24 cellular contexts compared by ENCODE assay signal in genomic region chr13:40765602-40766001, GRCh38. TPM values are rescaled to one million over a fixed set of nuclear protein-coding genes. Genes with fewer than 3 reads are reported as not detected.
DNase-seq lines count a peak whose midpoint lies in the region; ATAC-seq and TF ChIP-seq lines count a peak whose summit lies in the region.
"Had no signal": no experiment of that assay in that cellular context is flagged by ENCODE, and none has a peak within 500 bp of the region (broad histone marks: within the 10 kb centered on the region; RNA-seq: fewer than 3 reads in every experiment).

No MANE protein-coding gene starts in this region.

- no peak for TF ChIP-seq POLR2A in esophagus squamous epithelium (IDR thresholded peaks at IDR 0.05)

- H3K4me1 Mint-ChIP-seq in activated T-cell treated with anti-CD3 and anti-CD28 coated beads, Interleukin-2, amount 50 U/mL, for 24 hours (ENCODE audit: low read depth), result peaks cover 63% of the 10 kb centered on the region
- peaks cover 58% of the 10 kb centered on the region for H3K4me1 Mint-ChIP-seq in activated T-cell treated with anti-CD3 and anti-CD28 coated beads, Interleukin-2, amount 50 U/mL, for 72 hours (ENCODE audit: low read depth)
- H3K4me1 Mint-ChIP-seq in activated T-helper 17 cell treated with anti-CD3 and anti-CD28 coated beads, Interleukin-2, amount 50 U/mL, for 72 hours, result peaks cover 25% of the 10 kb centered on the region

- peaks cover 72% of the 10 kb centered on the region for H3K4me1 ChIP-seq in Karpas-422 (ENCODE audit: low read length)
- H3K4me1 ChIP-seq in osteoblast (ENCODE audit: insufficient read depth, low read length), result peaks cover 16% of the 10 kb centered on the region
- H3K4me1 ChIP-seq in esophagus squamous epithelium, result peaks cover 0 to 14% (median 9%) of the 10 kb centered on the region in 3 donors
- H3K4me1 ChIP-seq: SJCRH30 had no signal

- no peak overlapping the region for H3K4me3 ChIP-seq in Karpas-422 (ENCODE audit: low read length)
- H3K4me3 ChIP-seq in osteoblast (ENCODE audit: insufficient read depth, low read length), result no peak overlapping the region
- H3K4me3 ChIP-seq in esophagus squamous epithelium, result no peak overlapping the region
- H3K4me3 ChIP-seq: A549, GM23338, HAP-1, SJCRH30 had no signal

- no peak overlapping the region for H3K9ac ChIP-seq in Karpas-422 (ENCODE audit: low read length)

- H3K9me2 ChIP-seq in Karpas-422 (replicated peaks; ENCODE audit: insufficient read depth, low read length), result no peaks in the 10 kb centered on the region

- H3K36me3 ChIP-seq in Karpas-422 (ENCODE audit: insufficient read depth, low read length), result peaks cover 17% of the 10 kb centered on the region
- H3K36me3 ChIP-seq in osteoblast (ENCODE audit: insufficient read depth, low read length), result peaks cover 10% of the 10 kb centered on the region
- peaks cover 0 to 54% (median 0%) of the 10 kb centered on the region in 3 donors for H3K36me3 ChIP-seq in esophagus squamous epithelium

- WGBS in esophagus squamous epithelium, 2 donors, result 92 to 94% methylated on average over 1 of the region's 1 CpG

- H3K4me3 Mint-ChIP-seq in activated T-cell treated with anti-CD3 and anti-CD28 coated beads, Interleukin-2, amount 50 U/mL, for 24 hours, result no peak overlapping the region
- no peak overlapping the region for H3K4me3 Mint-ChIP-seq in activated T-cell treated with anti-CD3 and anti-CD28 coated beads, Interleukin-2, amount 50 U/mL, for 72 hours
- peak overlapping the region; percentile 52 for H3K4me3 Mint-ChIP-seq in activated T-helper 17 cell treated with anti-CD3 and anti-CD28 coated beads, Interleukin-2, amount 50 U/mL, for 72 hours
- H3K4me3 Mint-ChIP-seq: B cell, CD14-positive monocyte, GM23338 had no signal

- intact Hi-C loops in esophagus squamous epithelium (cut with DNase I), result no loop called here

- H3K9me3 ChIP-seq in Karpas-422 (ENCODE audit: low read length) (no peaks in the 10 kb centered on the region), osteoblast (ENCODE audit: low read depth, low read length) (no peaks in the 10 kb centered on the region), esophagus squamous epithelium (no peaks in the 10 kb centered on the region)
- H3K9me3 ChIP-seq: A549, HAP-1, SJCRH30 had no signal

- peaks cover 65% of the 10 kb centered on the region for H3K36me3 Mint-ChIP-seq in activated T-cell treated with anti-CD3 and anti-CD28 coated beads, Interleukin-2, amount 50 U/mL, for 24 hours (ENCODE audit: low read depth)
- peaks cover 2 to 9% of the 10 kb centered on the region in 2 donors for H3K36me3 Mint-ChIP-seq in activated T-cell treated with anti-CD3 and anti-CD28 coated beads, Interleukin-2, amount 50 U/mL, for 72 hours (ENCODE audit: insufficient read depth in 2 of 2)
- peaks cover 73% of the 10 kb centered on the region for H3K36me3 Mint-ChIP-seq in activated T-helper 17 cell treated with anti-CD3 and anti-CD28 coated beads, Interleukin-2, amount 50 U/mL, for 72 hours (ENCODE audit: low read depth)

- H4K20me1 ChIP-seq in Karpas-422 (ENCODE audit: insufficient read depth, low read depth, low read length) (no peaks in the 10 kb centered on the region), osteoblast (ENCODE audit: insufficient read depth, low read length) (no peaks in the 10 kb centered on the region)

- H3K27me3 ChIP-seq in Karpas-422 (ENCODE audit: low read length), result no peaks in the 10 kb centered on the region
- no peaks in the 10 kb centered on the region for H3K27me3 ChIP-seq in osteoblast (ENCODE audit: insufficient read depth, low read length)
- no peaks in the 10 kb centered on the region for H3K27me3 ChIP-seq in esophagus squamous epithelium
- H3K27me3 ChIP-seq: SJCRH30 had no signal

- H3K27ac ChIP-seq in Karpas-422 (ENCODE audit: low read length), result peak overlapping the region; percentile 96
- H3K27ac ChIP-seq in osteoblast (ENCODE audit: low read depth, low read length), result peak overlapping the region; percentile 52
- no peak overlapping the region for H3K27ac ChIP-seq in esophagus squamous epithelium
- H3K27ac ChIP-seq: A549, HL-60, SJCRH30 had no signal

- TF ChIP-seq CTCF in osteoblast (IDR thresholded peaks at IDR 0.05; ENCODE audit: extremely low read depth, low read depth, low read length) (no peak), esophagus squamous epithelium (IDR thresholded peaks at IDR 0.05) (no peak)

- no peaks in the 10 kb centered on the region for H3K27me3 Mint-ChIP-seq in activated T-cell treated with anti-CD3 and anti-CD28 coated beads, Interleukin-2, amount 50 U/mL, for 24 hours
- H3K27me3 Mint-ChIP-seq in activated T-cell treated with anti-CD3 and anti-CD28 coated beads, Interleukin-2, amount 50 U/mL, for 72 hours (ENCODE audit: low read depth), result no peaks in the 10 kb centered on the region
- H3K27me3 Mint-ChIP-seq in activated T-helper 17 cell treated with anti-CD3 and anti-CD28 coated beads, Interleukin-2, amount 50 U/mL, for 72 hours, result no peaks in the 10 kb centered on the region
- H3K27me3 Mint-ChIP-seq: B cell had no signal

- DNase-seq in activated T-cell treated with anti-CD3 and anti-CD28 coated beads, Interleukin-2, amount 50 U/mL, for 24 hours, result no peak
- no peak for DNase-seq in activated T-cell treated with anti-CD3 and anti-CD28 coated beads, Interleukin-2, amount 50 U/mL, for 72 hours
- DNase-seq in Karpas-422 (no peak), osteoblast (ENCODE audit: insufficient read length, low spot score, missing footprints) (no peak), esophagus squamous epithelium (lab: John Stamatoyannopoulos, UW) (no peak), NCI-H82 (lab: John Stamatoyannopoulos, UW) (no peak)
- DNase-seq: DMS53, GDM1, KG1, NCI-H1105, NCI-H146, NCI-H2029, NCI-H226, NCI-H510A treated with DMSO at 0.1 percent for 48 hours, NCI-H774, OCI-M1, SJCRH30 had no signal

- no peak overlapping the region for H2AFZ ChIP-seq in Karpas-422 (ENCODE audit: low read length)
- H2AFZ ChIP-seq in osteoblast (ENCODE audit: low read length), result no peak overlapping the region
- H2AFZ ChIP-seq: GM23338 had no signal

- H3K27ac Mint-ChIP-seq in activated T-cell treated with anti-CD3 and anti-CD28 coated beads, Interleukin-2, amount 50 U/mL, for 24 hours, result peak overlapping the region; percentile 81
- H3K27ac Mint-ChIP-seq in activated T-cell treated with anti-CD3 and anti-CD28 coated beads, Interleukin-2, amount 50 U/mL, for 72 hours, result no peak overlapping the region
- peak overlapping the region; percentile 82 for H3K27ac Mint-ChIP-seq in activated T-helper 17 cell treated with anti-CD3 and anti-CD28 coated beads, Interleukin-2, amount 50 U/mL, for 72 hours
- H3K27ac Mint-ChIP-seq: B cell, GM23338 had no signal

- H3K9me3 Mint-ChIP-seq in activated T-cell treated with anti-CD3 and anti-CD28 coated beads, Interleukin-2, amount 50 U/mL, for 24 hours, result no peaks in the 10 kb centered on the region
- no peaks in the 10 kb centered on the region for H3K9me3 Mint-ChIP-seq in activated T-cell treated with anti-CD3 and anti-CD28 coated beads, Interleukin-2, amount 50 U/mL, for 72 hours
- H3K9me3 Mint-ChIP-seq in activated T-helper 17 cell treated with anti-CD3 and anti-CD28 coated beads, Interleukin-2, amount 50 U/mL, for 72 hours, result no peaks in the 10 kb centered on the region
- H3K9me3 Mint-ChIP-seq: CD14-positive monocyte, GM23338 had no signal

- H3K4me2 ChIP-seq in Karpas-422 (ENCODE audit: low read depth, low read length, poor library complexity, severe bottlenecking) (peak overlapping the region; percentile 58), osteoblast (ENCODE audit: insufficient read depth, low read length) (no peak overlapping the region)
- H3K4me2 ChIP-seq: A549, GM23338 had no signal

- no peak for ATAC-seq in activated T-cell treated with anti-CD3 and anti-CD28 coated beads, Interleukin-2, amount 50 U/mL, for 72 hours (replicated peaks in 1 of 2)
- no peak for ATAC-seq in activated T-helper 17 cell treated with anti-CD3 and anti-CD28 coated beads, Interleukin-2, amount 50 U/mL, for 72 hours (replicated peaks)
- ATAC-seq: A549, GM23338 had no signal

- H3K79me2 ChIP-seq in Karpas-422 (ENCODE audit: low read length) (peaks cover 69% of the 10 kb centered on the region), osteoblast (ENCODE audit: insufficient read depth, low read length) (peaks cover 25% of the 10 kb centered on the region)

RNA-seq across cellular contexts. Expression of gene MRPS31, which starts 5.4 kb away (rescaled TPM):
- total RNA-seq in activated T-cell treated with anti-CD3 and anti-CD28 coated beads, Interleukin-2, amount 50 U/mL, for 72 hours, result 10 to 100 TPM; 47.8 to 52.3 TPM
- total RNA-seq in Karpas-422 (2014; rRNA removed; shearing (Covaris generic); ENCODE audit: low replicate concordance), result 42.4 and 52.6 TPM in 2 replicates
- 10 to 100 TPM; 39.8 to 41.8 TPM for total RNA-seq in activated T-helper 17 cell treated with anti-CD3 and anti-CD28 coated beads, Interleukin-2, amount 50 U/mL, for 72 hours
- total RNA-seq in osteoblast (13.4 and 18.0 TPM in 2 replicates), esophagus squamous epithelium (10 to 100 TPM in 3 of 4 donors, 1 to 10 TPM in 1; 8.8 to 24.2 (median 18.0) TPM)

RNA-seq across cellular contexts. Expression of gene SLC25A15, which starts 23.8 kb away (rescaled TPM):
- total RNA-seq in activated T-cell treated with anti-CD3 and anti-CD28 coated beads, Interleukin-2, amount 50 U/mL, for 72 hours, result 10 to 100 TPM; 13.0 to 14.3 TPM
- 25.3 and 44.5 TPM in 2 replicates for total RNA-seq in Karpas-422 (2014; rRNA removed; shearing (Covaris generic); ENCODE audit: low replicate concordance)
- 10 to 100 TPM; 12.9 to 21.4 TPM for total RNA-seq in activated T-helper 17 cell treated with anti-CD3 and anti-CD28 coated beads, Interleukin-2, amount 50 U/mL, for 72 hours
- 9.4 TPM in 2 replicates for total RNA-seq in osteoblast
- 10 to 100 TPM in 2 of 4 donors, 1 to 10 TPM in 2; 6.4 to 12.1 (median 9.8) TPM for total RNA-seq in esophagus squamous epithelium

Comparison
In these comparisons a context has a peak if more than half of its experiments do, and no peak if none do; other contexts are left out.
1. H3K27ac ChIP-seq: peak in Karpas-422 (single experiment) and osteoblast (single experiment); none in esophagus squamous epithelium (0 of 4).